In the genomic region with DNA sequence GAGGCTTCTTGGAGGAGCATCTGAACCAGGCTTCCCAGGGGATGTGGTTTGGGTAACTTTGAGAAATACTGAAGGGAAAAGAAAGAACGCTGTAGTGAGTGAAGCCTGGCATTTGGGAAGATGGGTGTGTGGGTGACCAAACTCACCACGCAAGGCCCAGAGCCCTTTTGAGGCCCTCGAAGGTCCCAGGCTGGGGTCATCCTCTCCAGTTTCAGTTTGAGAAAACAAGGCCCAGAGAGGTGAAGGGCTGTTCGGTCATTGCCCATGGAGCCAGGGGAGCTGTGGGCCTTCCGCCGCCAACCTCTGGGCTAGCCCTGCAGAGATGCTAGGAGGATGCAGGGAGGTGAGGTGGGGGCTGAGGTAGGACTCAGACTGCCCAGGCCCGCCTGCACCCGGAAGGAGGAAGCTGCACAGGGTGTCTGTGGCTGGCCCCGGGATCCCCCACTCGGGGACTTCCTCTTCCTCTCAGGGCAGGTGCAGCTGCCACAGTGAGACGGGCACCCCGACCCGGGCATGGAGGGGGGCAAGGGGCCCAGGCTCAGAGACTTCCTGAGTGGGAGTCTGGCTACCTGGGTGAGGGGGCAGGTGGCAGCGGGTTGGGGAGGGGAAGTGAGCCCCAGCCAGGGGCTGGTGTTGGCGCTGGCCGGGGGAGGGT, we compare ENCODE assay signal across 1 cellular context.
TF ChIP-seq lines count a peak whose summit lies in the region.

A gene with protein sequence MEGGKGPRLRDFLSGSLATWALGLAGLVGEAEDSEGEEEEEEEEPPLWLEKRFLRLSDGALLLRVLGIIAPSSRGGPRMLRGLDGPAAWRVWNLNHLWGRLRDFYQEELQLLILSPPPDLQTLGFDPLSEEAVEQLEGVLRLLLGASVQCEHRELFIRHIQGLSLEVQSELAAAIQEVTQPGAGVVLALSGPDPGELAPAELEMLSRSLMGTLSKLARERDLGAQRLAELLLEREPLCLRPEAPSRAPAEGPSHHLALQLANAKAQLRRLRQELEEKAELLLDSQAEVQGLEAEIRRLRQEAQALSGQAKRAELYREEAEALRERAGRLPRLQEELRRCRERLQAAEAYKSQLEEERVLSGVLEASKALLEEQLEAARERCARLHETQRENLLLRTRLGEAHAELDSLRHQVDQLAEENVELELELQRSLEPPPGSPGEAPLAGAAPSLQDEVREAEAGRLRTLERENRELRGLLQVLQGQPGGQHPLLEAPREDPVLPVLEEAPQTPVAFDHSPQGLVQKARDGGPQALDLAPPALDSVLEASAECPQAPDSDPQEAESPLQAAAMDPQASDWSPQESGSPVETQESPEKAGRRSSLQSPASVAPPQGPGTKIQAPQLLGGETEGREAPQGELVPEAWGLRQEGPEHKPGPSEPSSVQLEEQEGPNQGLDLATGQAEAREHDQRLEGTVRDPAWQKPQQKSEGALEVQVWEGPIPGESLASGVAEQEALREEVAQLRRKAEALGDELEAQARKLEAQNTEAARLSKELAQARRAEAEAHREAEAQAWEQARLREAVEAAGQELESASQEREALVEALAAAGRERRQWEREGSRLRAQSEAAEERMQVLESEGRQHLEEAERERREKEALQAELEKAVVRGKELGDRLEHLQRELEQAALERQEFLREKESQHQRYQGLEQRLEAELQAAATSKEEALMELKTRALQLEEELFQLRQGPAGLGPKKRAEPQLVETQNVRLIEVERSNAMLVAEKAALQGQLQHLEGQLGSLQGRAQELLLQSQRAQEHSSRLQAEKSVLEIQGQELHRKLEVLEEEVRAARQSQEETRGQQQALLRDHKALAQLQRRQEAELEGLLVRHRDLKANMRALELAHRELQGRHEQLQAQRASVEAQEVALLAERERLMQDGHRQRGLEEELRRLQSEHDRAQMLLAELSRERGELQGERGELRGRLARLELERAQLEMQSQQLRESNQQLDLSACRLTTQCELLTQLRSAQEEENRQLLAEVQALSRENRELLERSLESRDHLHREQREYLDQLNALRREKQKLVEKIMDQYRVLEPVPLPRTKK (N-terminal part only) (plus strand): TSS at position 451 of the 655 bp plus-strand sequence. CDS start 63 bp downstream, at position 514.

TF ChIP-seq in HepG2, 621 proteins besides CTCF, POLR2A, EP300 and RAD21:
- TF ChIP-seq, protein P1, sequence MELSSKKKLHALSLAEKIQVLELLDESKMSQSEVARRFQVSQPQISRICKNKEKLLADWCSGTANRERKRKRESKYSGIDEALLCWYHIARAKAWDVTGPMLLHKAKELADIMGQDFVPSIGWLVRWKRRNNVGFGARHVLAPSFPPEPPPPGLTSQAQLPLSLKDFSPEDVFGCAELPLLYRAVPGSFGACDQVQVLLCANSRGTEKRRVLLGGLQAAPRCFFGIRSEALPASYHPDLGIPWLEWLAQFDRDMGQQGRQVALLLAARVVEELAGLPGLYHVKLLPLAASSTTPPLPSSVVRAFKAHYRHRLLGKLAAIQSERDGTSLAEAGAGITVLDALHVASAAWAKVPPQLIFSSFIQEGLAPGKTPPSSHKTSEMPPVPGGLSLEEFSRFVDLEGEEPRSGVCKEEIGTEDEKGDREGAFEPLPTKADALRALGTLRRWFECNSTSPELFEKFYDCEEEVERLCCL (CRISPR knock-in tag; IDR thresholded peaks at IDR 0.05; ENCODE audit: borderline replicate concordance) = no peak
- TF ChIP-seq, protein P2, sequence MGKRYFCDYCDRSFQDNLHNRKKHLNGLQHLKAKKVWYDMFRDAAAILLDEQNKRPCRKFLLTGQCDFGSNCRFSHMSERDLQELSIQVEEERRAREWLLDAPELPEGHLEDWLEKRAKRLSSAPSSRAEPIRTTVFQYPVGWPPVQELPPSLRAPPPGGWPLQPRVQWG (CRISPR knock-in tag; IDR thresholded peaks at IDR 0.05; ENCODE audit: borderline replicate concordance, low read depth) = no peak
- no peak for TF ChIP-seq ZSCAN29 (CRISPR knock-in tag; conservative IDR thresholded peaks at IDR 0.05)
- TF ChIP-seq, protein P3, sequence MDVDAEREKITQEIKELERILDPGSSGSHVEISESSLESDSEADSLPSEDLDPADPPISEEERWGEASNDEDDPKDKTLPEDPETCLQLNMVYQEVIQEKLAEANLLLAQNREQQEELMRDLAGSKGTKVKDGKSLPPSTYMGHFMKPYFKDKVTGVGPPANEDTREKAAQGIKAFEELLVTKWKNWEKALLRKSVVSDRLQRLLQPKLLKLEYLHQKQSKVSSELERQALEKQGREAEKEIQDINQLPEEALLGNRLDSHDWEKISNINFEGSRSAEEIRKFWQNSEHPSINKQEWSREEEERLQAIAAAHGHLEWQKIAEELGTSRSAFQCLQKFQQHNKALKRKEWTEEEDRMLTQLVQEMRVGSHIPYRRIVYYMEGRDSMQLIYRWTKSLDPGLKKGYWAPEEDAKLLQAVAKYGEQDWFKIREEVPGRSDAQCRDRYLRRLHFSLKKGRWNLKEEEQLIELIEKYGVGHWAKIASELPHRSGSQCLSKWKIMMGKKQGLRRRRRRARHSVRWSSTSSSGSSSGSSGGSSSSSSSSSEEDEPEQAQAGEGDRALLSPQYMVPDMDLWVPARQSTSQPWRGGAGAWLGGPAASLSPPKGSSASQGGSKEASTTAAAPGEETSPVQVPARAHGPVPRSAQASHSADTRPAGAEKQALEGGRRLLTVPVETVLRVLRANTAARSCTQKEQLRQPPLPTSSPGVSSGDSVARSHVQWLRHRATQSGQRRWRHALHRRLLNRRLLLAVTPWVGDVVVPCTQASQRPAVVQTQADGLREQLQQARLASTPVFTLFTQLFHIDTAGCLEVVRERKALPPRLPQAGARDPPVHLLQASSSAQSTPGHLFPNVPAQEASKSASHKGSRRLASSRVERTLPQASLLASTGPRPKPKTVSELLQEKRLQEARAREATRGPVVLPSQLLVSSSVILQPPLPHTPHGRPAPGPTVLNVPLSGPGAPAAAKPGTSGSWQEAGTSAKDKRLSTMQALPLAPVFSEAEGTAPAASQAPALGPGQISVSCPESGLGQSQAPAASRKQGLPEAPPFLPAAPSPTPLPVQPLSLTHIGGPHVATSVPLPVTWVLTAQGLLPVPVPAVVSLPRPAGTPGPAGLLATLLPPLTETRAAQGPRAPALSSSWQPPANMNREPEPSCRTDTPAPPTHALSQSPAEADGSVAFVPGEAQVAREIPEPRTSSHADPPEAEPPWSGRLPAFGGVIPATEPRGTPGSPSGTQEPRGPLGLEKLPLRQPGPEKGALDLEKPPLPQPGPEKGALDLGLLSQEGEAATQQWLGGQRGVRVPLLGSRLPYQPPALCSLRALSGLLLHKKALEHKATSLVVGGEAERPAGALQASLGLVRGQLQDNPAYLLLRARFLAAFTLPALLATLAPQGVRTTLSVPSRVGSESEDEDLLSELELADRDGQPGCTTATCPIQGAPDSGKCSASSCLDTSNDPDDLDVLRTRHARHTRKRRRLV (CRISPR knock-in tag; IDR thresholded peaks at IDR 0.05) = no peak
